Comparison of ENCODE assay signal across 1 cellular context in the genomic region with DNA sequence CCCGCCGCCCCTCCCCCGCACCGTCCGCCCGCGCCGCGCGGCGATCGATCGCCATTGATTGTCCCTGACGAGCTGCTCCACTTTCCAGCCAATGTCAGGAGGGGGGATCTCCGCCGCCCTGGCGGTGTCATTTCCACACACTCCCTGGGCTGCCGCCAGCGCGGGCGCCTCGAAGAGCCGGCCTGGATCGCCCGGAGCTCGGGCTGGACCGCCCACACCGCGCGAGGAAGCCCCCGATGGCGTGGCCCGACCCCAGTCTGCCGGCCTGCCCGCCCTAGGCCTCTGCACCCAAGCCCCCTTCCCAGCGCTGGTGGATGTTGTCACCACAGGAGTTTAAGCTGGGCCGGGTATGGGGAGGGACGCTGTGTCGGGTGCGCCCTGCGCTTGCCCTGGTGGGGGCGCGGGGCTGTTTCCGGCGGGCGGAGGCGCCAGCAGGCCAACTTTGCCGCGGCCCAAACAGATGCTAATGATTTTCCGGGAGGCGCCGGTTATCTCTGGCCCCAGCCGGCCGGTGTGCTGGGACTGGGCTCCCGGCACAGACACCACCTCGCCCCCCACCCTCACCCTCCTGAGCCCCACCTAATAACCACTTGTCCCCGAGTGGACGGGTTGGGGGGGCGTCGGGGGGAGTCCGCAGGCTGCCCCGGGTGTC.
TF ChIP-seq lines count a peak whose summit lies in the region.

No MANE protein-coding gene starts in this region.

TF ChIP-seq in IMR-90, 13 proteins besides CTCF, POLR2A, EP300 and RAD21:
- TF ChIP-seq MAZ (IDR thresholded peaks at IDR 0.05; ENCODE audit: borderline replicate concordance, low read depth, low read length) (peak; percentile 96), CEBPB (IDR thresholded peaks at IDR 0.05; ENCODE audit: low read depth, low read length) (peak; percentile 82), NFE2L2 (IDR thresholded peaks at IDR 0.05; ENCODE audit: low read depth, low read length) (no peak)
